Comparison of ENCODE assay signal across 1 cellular context in the genomic region with DNA sequence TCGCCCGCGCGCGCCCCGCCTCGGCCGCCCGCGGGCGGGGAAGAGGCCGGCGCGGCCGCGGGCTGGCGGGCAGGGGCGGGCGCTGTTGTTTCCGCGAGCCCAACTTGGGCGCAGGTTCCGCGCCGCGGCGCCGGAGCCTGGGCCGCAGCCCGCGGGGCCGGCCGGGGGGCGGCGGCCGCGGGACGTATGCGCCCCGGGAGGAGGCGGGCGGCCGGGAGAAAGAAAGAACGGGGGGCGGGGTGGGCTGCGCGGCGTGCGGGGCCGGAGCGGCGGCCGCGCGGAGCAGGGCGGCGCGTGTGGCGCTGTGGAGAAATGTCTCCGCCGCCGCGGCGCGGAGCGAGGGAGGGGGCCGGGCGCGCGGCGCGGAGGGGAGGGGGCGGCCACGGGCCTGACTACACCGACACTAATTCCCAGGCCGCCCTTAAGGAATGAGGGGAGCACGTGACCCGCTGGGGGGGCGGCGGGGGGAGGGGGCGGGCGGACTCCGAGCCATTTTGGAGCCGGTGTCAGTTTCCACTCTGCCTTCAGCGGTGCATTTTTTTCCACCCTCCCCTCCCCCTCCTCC.
TF ChIP-seq lines count a peak whose summit lies in the region.

A gene (plus strand): TSS at position 509 of the 565 bp plus-strand sequence. CDS start 5,351 bp downstream, outside the sequence.

TF ChIP-seq in GM12878, 131 proteins besides CTCF, POLR2A, EP300 and RAD21 (continued from another document):
- TF ChIP-seq BACH1 (IDR thresholded peaks at IDR 0.05; ENCODE audit: borderline replicate concordance) (no peak), LARP7 (IDR thresholded peaks at IDR 0.05) (no peak), WRNIP1 (IDR thresholded peaks at IDR 0.05; ENCODE audit: borderline replicate concordance, low read depth, low read length) (no peak), BCL11A (IDR thresholded peaks at IDR 0.05; ENCODE audit: low read depth, low read length) (no peak), SREBF2 (IDR thresholded peaks at IDR 0.05; ENCODE audit: low read length) (no peak), ZNF24 (IDR thresholded peaks at IDR 0.05) (no peak), SIN3A (IDR thresholded peaks at IDR 0.05; ENCODE audit: low read depth, low read length) (no peak), MXI1 (IDR thresholded peaks at IDR 0.05; ENCODE audit: low read depth, low read length) (no peak), MEF2A (IDR thresholded peaks at IDR 0.05; ENCODE audit: insufficient read depth, low read depth, low read length) (no peak), SMAD5 (IDR thresholded peaks at IDR 0.05; ENCODE audit: low read depth) (no peak), CREB1 (IDR thresholded peaks at IDR 0.05; ENCODE audit: low read depth) (no peak), BMI1 (IDR thresholded peaks at IDR 0.05; ENCODE audit: borderline replicate concordance) (no peak), POU2F2 (IDR thresholded peaks at IDR 0.05; ENCODE audit: borderline replicate concordance, low read depth, low read length) (no peak), HDAC2 (IDR thresholded peaks at IDR 0.05) (no peak), FOS (IDR thresholded peaks at IDR 0.05; ENCODE audit: borderline replicate concordance, extremely low read depth, insufficient read length) (no peak), HCFC1 (IDR thresholded peaks at IDR 0.05; ENCODE audit: low read length) (no peak), NBN (IDR thresholded peaks at IDR 0.05) (no peak), POLR2AphosphoS2 (IDR thresholded peaks at IDR 0.05; ENCODE audit: low read depth, low read length) (no peak), BHLHE40 (IDR thresholded peaks at IDR 0.05; ENCODE audit: borderline replicate concordance in 1 of 2, low read depth in 2 of 2, low read length in 1 of 2) (peak; percentile 18 to 54; a peak in 1 of 4 replicates), GABPA (IDR thresholded peaks at IDR 0.05; ENCODE audit: low read depth) (no peak), TBL1XR1 (IDR thresholded peaks at IDR 0.05; ENCODE audit: low read depth, low read length) (no peak), KDM1A (IDR thresholded peaks at IDR 0.05; ENCODE audit: borderline replicate concordance) (no peak), SRF (IDR thresholded peaks at IDR 0.05; ENCODE audit: low read depth in 2 of 2, low read length in 2 of 2) (peak; percentile 88 to 92), IKZF1 (conservative IDR thresholded peaks at IDR 0.05) (no peak)
- TF ChIP-seq, protein P1, sequence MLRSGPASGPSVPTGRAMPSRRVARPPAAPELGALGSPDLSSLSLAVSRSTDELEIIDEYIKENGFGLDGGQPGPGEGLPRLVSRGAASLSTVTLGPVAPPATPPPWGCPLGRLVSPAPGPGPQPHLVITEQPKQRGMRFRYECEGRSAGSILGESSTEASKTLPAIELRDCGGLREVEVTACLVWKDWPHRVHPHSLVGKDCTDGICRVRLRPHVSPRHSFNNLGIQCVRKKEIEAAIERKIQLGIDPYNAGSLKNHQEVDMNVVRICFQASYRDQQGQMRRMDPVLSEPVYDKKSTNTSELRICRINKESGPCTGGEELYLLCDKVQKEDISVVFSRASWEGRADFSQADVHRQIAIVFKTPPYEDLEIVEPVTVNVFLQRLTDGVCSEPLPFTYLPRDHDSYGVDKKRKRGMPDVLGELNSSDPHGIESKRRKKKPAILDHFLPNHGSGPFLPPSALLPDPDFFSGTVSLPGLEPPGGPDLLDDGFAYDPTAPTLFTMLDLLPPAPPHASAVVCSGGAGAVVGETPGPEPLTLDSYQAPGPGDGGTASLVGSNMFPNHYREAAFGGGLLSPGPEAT (IDR thresholded peaks at IDR 0.05; ENCODE audit: low read depth): no peak
- TF ChIP-seq, protein P2, sequence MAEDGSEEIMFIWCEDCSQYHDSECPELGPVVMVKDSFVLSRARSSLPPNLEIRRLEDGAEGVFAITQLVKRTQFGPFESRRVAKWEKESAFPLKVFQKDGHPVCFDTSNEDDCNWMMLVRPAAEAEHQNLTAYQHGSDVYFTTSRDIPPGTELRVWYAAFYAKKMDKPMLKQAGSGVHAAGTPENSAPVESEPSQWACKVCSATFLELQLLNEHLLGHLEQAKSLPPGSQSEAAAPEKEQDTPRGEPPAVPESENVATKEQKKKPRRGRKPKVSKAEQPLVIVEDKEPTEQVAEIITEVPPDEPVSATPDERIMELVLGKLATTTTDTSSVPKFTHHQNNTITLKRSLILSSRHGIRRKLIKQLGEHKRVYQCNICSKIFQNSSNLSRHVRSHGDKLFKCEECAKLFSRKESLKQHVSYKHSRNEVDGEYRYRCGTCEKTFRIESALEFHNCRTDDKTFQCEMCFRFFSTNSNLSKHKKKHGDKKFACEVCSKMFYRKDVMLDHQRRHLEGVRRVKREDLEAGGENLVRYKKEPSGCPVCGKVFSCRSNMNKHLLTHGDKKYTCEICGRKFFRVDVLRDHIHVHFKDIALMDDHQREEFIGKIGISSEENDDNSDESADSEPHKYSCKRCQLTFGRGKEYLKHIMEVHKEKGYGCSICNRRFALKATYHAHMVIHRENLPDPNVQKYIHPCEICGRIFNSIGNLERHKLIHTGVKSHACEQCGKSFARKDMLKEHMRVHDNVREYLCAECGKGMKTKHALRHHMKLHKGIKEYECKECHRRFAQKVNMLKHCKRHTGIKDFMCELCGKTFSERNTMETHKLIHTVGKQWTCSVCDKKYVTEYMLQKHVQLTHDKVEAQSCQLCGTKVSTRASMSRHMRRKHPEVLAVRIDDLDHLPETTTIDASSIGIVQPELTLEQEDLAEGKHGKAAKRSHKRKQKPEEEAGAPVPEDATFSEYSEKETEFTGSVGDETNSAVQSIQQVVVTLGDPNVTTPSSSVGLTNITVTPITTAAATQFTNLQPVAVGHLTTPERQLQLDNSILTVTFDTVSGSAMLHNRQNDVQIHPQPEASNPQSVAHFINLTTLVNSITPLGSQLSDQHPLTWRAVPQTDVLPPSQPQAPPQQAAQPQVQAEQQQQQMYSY (CRISPR knock-in tag; IDR thresholded peaks at IDR 0.05): no peak
- TF ChIP-seq, protein P3, sequence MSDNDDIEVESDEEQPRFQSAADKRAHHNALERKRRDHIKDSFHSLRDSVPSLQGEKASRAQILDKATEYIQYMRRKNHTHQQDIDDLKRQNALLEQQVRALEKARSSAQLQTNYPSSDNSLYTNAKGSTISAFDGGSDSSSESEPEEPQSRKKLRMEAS (IDR thresholded peaks at IDR 0.05; ENCODE audit: low read depth, low read length): no peak
- TF ChIP-seq, protein P4, sequence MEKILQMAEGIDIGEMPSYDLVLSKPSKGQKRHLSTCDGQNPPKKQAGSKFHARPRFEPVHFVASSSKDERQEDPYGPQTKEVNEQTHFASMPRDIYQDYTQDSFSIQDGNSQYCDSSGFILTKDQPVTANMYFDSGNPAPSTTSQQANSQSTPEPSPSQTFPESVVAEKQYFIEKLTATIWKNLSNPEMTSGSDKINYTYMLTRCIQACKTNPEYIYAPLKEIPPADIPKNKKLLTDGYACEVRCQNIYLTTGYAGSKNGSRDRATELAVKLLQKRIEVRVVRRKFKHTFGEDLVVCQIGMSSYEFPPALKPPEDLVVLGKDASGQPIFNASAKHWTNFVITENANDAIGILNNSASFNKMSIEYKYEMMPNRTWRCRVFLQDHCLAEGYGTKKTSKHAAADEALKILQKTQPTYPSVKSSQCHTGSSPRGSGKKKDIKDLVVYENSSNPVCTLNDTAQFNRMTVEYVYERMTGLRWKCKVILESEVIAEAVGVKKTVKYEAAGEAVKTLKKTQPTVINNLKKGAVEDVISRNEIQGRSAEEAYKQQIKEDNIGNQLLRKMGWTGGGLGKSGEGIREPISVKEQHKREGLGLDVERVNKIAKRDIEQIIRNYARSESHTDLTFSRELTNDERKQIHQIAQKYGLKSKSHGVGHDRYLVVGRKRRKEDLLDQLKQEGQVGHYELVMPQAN (conservative IDR thresholded peaks at IDR 0.05): no peak
- TF ChIP-seq, protein P5, sequence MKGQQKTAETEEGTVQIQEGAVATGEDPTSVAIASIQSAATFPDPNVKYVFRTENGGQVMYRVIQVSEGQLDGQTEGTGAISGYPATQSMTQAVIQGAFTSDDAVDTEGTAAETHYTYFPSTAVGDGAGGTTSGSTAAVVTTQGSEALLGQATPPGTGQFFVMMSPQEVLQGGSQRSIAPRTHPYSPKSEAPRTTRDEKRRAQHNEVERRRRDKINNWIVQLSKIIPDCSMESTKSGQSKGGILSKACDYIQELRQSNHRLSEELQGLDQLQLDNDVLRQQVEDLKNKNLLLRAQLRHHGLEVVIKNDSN (IDR thresholded peaks at IDR 0.05; ENCODE audit: borderline replicate concordance, extremely low read length, insufficient read depth, low read depth, low read length): peak; percentile 64
